19 cellular contexts compared by ENCODE assay signal in genomic region chr17:8476741-8477140, GRCh38. TPM values are rescaled to one million over a fixed set of nuclear protein-coding genes. Genes with fewer than 3 reads are reported as not detected.
DNase-seq lines count a peak whose midpoint lies in the region; ATAC-seq, FAIRE-seq and TF ChIP-seq lines count a peak whose summit lies in the region.
"Had no signal": no experiment of that assay in that cellular context is flagged by ENCODE, and none has a peak within 500 bp of the region (broad histone marks: within the 10 kb centered on the region; RNA-seq: fewer than 3 reads in every experiment).

No MANE protein-coding gene starts in this region.

- WGBS in K562 (ENCODE audit: insufficient coverage, low coverage, missing lambda C conversion rate) = 91% methylated on average over 9 of the region's 22 CpGs
- 91% methylated on average over 22 of the region's 22 CpGs for WGBS in esophagus muscularis mucosa

- H3K9me3 ChIP-seq in K562 (replicated peaks; ENCODE audit: control insufficient read depth, insufficient read depth, low read depth, low read length) (no peaks in the 10 kb centered on the region), esophagus muscularis mucosa (no peaks in the 10 kb centered on the region)
- H3K9me3 ChIP-seq in naive thymus-derived CD4-positive, alpha-beta T cell (ENCODE audit: control insufficient read depth in 2 of 3, low read length in 3 of 3) = no peaks in the 10 kb centered on the region
- H3K9me3 ChIP-seq: BLaER1, Caco-2, HAP-1 had no signal

- no TSS peak for BruUV-seq in K562 (replicated peaks; lab: Mats Ljungman, UMichigan)

- TF ChIP-seq CTCF in K562 (IDR thresholded peaks at IDR 0.05 in 2 of 3, conservative IDR thresholded peaks at IDR 0.05 in 1 of 3; ENCODE audit: insufficient read depth in 2 of 3, low read depth in 1 of 3, low read length in 3 of 3) (no peak), type B pancreatic cell (conservative IDR thresholded peaks at IDR 0.05) (no peak), esophagus muscularis mucosa (IDR thresholded peaks at IDR 0.05) (no peak)

- H3K4me1 ChIP-seq in K562 (replicated peaks in 1 of 2; ENCODE audit: control insufficient read depth in 2 of 2, insufficient read depth in 2 of 2, low read length in 2 of 2) (no peaks in the 10 kb centered on the region), esophagus muscularis mucosa (peaks cover 13 to 25% (median 19%) of the 10 kb centered on the region in 4 donors)
- H3K4me1 ChIP-seq in naive thymus-derived CD4-positive, alpha-beta T cell (ENCODE audit: control insufficient read depth in 2 of 2, insufficient read depth in 2 of 2, low read length in 2 of 2) = no peaks in the 10 kb centered on the region
- H3K4me1 ChIP-seq: BLaER1, Caco-2, HAP-1 had no signal

- CTCF ChIA-PET in activated CD8-positive, alpha-beta memory T cell treated with anti-CD3 and anti-CD28 coated beads, Interleukin-2, amount 10 ng/mL, durations not matched to agents 7 days and 5 days (lab: Charles Lee) = no interaction called here
- CTCF ChIA-PET in K562 (lab: Yijun Ruan, JAX; ENCODE audit: low intra/inter-chr PET ratio) = no interaction called here
- CTCF ChIA-PET in naive thymus-derived CD4-positive, alpha-beta T cell (lab: Charles Lee) = no interaction called here

- no peak for TF ChIP-seq EP300 in K562 (IDR thresholded peaks at IDR 0.05; ENCODE audit: low read length)
- no peak for TF ChIP-seq EP300 in esophagus muscularis mucosa (IDR thresholded peaks at IDR 0.05)

- intact Hi-C loops in K562 (cut with micrococcal nuclease) (no loop called here), esophagus muscularis mucosa (cut with DNase I) (loop anchor here (5.0 kb wide), 1 partner anchor 34 kb away; no protein-coding TSS in a partner anchor)
- intact Hi-C loops in naive thymus-derived CD4-positive, alpha-beta T cell (cut with micrococcal nuclease) = no loop called here

- no peaks in the 10 kb centered on the region for H3K9me1 ChIP-seq in K562 (ENCODE audit: control insufficient read depth, insufficient read depth, low read length)

- peaks cover 44% of the 10 kb centered on the region for H3K36me3 Mint-ChIP-seq in activated CD8-positive, alpha-beta memory T cell treated with anti-CD3 and anti-CD28 coated beads, Interleukin-2, amount 10 ng/mL, durations not matched to agents 7 days and 5 days
- H3K36me3 Mint-ChIP-seq in naive thymus-derived CD4-positive, alpha-beta T cell = peaks cover 17 to 71% (median 33%) of the 10 kb centered on the region in 5 donors
- peaks cover 37% of the 10 kb centered on the region for H3K36me3 Mint-ChIP-seq in type B pancreatic cell

- POLR2A ChIA-PET in K562 (lab: Yijun Ruan, JAX) = interaction anchor here (0.7 to 1.1 kb wide), 2 partner anchors 40 to 671 kb away, joined by 3 read pairs; no protein-coding TSS in a partner anchor
- POLR2A ChIA-PET in naive thymus-derived CD4-positive, alpha-beta T cell (lab: Charles Lee) = no interaction called here

- ATAC-seq in activated CD8-positive, alpha-beta memory T cell treated with anti-CD3 and anti-CD28 coated beads, Interleukin-2, amount 10 ng/mL, durations not matched to agents 7 days and 5 days = no peak
- ATAC-seq in K562 (no peak), GM19023 (IDR thresholded peaks at IDR 0.05; ENCODE audit: unreplicated experiment) (no peak), HG03139 (IDR thresholded peaks at IDR 0.05; ENCODE audit: unreplicated experiment) (no peak)
- ATAC-seq in naive thymus-derived CD4-positive, alpha-beta T cell = peak; percentile 15
- ATAC-seq: GM23338 had no signal

- in situ Hi-C loops in K562 (cut with MboI) = no loop called here

- H3K4me2 ChIP-seq in K562 (ENCODE audit: insufficient read depth, low read length) = no peak overlapping the region
- H3K4me2 ChIP-seq: BLaER1, GM23338 had no signal

- H3K79me2 ChIP-seq in K562 (ENCODE audit: control insufficient read depth, insufficient read depth, low read length) = no peaks in the 10 kb centered on the region

- DNase-seq in activated CD8-positive, alpha-beta memory T cell treated with anti-CD3 and anti-CD28 coated beads, Interleukin-2, amount 10 ng/mL, durations not matched to agents 7 days and 5 days = peak; percentile 30
- no peak for DNase-seq in activated CD8-positive, alpha-beta memory T cell treated with anti-CD3 and anti-CD28 coated beads, Interleukin-2, amount 50 U/mL, for 4 hours
- DNase-seq in K562 (ENCODE audit: extremely low read depth in 1 of 4, low spot score in 3 of 4) (no peak), type B pancreatic cell (ENCODE audit: extremely low spot score, unreplicated experiment) (peak; percentile 64), esophagus muscularis mucosa (ENCODE audit: extremely low spot score) (no peak)
- DNase-seq in naive thymus-derived CD4-positive, alpha-beta T cell = no peak
- DNase-seq: 8988T; AML-193; Caco-2; CD8-positive, alpha-beta memory T cell; DND-41; GDM1; IMR-90 had no signal

- TF ChIP-seq RAD21 in K562 (CRISPR knock-in tag; conservative IDR thresholded peaks at IDR 0.05 in 1 of 2, IDR thresholded peaks at IDR 0.05 in 1 of 2) = no peak

- H3K27me3 ChIP-seq in K562 (ENCODE audit: control insufficient read depth in 2 of 2, insufficient read depth in 2 of 2, low read length in 2 of 2) (no peaks in the 10 kb centered on the region), esophagus muscularis mucosa (no peaks in the 10 kb centered on the region)
- no peaks in the 10 kb centered on the region for H3K27me3 ChIP-seq in naive thymus-derived CD4-positive, alpha-beta T cell (ENCODE audit: control insufficient read depth in 2 of 2, insufficient read depth in 2 of 2, low read length in 2 of 2)
- H3K27me3 ChIP-seq: BLaER1 had no signal

- H2AFZ ChIP-seq in K562 (ENCODE audit: low read depth, low read length) = no peak overlapping the region
- H2AFZ ChIP-seq: GM23338 had no signal

- no peaks in the 10 kb centered on the region for H3K27me3 Mint-ChIP-seq in activated CD8-positive, alpha-beta memory T cell treated with anti-CD3 and anti-CD28 coated beads, Interleukin-2, amount 10 ng/mL, durations not matched to agents 7 days and 5 days
- H3K27me3 Mint-ChIP-seq in naive thymus-derived CD4-positive, alpha-beta T cell = no peaks in the 10 kb centered on the region
- no peaks in the 10 kb centered on the region for H3K27me3 Mint-ChIP-seq in type B pancreatic cell
- H3K27me3 Mint-ChIP-seq: CD8-positive, alpha-beta memory T cell had no signal

- TF ChIP-seq POLR2A in K562 (conservative IDR thresholded peaks at IDR 0.05) (no peak), esophagus muscularis mucosa (IDR thresholded peaks at IDR 0.05; ENCODE audit: low read depth) (no peak)

- no peak overlapping the region for H3K9ac ChIP-seq in K562 (ENCODE audit: insufficient read depth in 1 of 2, low read depth in 2 of 2, low read length in 2 of 2)
- H3K9ac ChIP-seq: BLaER1 had no signal

- H3K27ac ChIP-seq in K562 (ENCODE audit: extremely low read depth, low read depth, low read length) (no peak overlapping the region), esophagus muscularis mucosa (replicated peaks in 1 of 4) (no peak overlapping the region)
- no peak overlapping the region for H3K27ac ChIP-seq in naive thymus-derived CD4-positive, alpha-beta T cell (ENCODE audit: low read depth, low read length)
- H3K27ac ChIP-seq: BLaER1 had no signal

- H3K27ac Mint-ChIP-seq in activated CD8-positive, alpha-beta memory T cell treated with anti-CD3 and anti-CD28 coated beads, Interleukin-2, amount 10 ng/mL, durations not matched to agents 7 days and 5 days = no peak overlapping the region
- peak overlapping the region in 1 of 9 donors; percentile 32 for H3K27ac Mint-ChIP-seq in naive thymus-derived CD4-positive, alpha-beta T cell
- H3K27ac Mint-ChIP-seq in type B pancreatic cell = no peak overlapping the region
- H3K27ac Mint-ChIP-seq: GM23338 had no signal

- 0 out of 2 replicates have a peak, but pooled peaks cover 4% of the 10 kb centered on the region for H4K20me1 ChIP-seq in K562 (replicated peaks; ENCODE audit: control insufficient read depth, insufficient read depth, low read length)

- H3K36me3 ChIP-seq in K562 (ENCODE audit: control insufficient read depth, insufficient read depth, low read length) = peaks cover 95% of the 10 kb centered on the region; the same call in 2 of the 3 replicates
- H3K36me3 ChIP-seq in naive thymus-derived CD4-positive, alpha-beta T cell (ENCODE audit: control insufficient read depth in 2 of 3, insufficient read depth in 3 of 3, low read length in 3 of 3) = peaks cover 0 to 94% (median 0%) of the 10 kb centered on the region in 3 experiments
- H3K36me3 ChIP-seq in esophagus muscularis mucosa = peaks cover 34 to 96% (median 88%) of the 10 kb centered on the region in 4 donors

- H3K4me3 ChIP-seq in K562 (no peak overlapping the region), esophagus muscularis mucosa (no peak overlapping the region)
- no peak overlapping the region for H3K4me3 ChIP-seq in naive thymus-derived CD4-positive, alpha-beta T cell (ENCODE audit: low read length)
- H3K4me3 ChIP-seq: BLaER1, GM23338, HAP-1 had no signal

- H3K4me1 Mint-ChIP-seq in activated CD8-positive, alpha-beta memory T cell treated with anti-CD3 and anti-CD28 coated beads, Interleukin-2, amount 10 ng/mL, durations not matched to agents 7 days and 5 days = no peaks in the 10 kb centered on the region
- peaks cover 0 to 4% (median 0%) of the 10 kb centered on the region in 7 donors for H3K4me1 Mint-ChIP-seq in naive thymus-derived CD4-positive, alpha-beta T cell
- no peaks in the 10 kb centered on the region for H3K4me1 Mint-ChIP-seq in type B pancreatic cell (ENCODE audit: unreplicated experiment)
- H3K4me1 Mint-ChIP-seq: GM23338 had no signal

- no peak for FAIRE-seq in K562 (lab: Jason Lieb, UNC)
- FAIRE-seq: GM18507 had no signal

- H3K4me3 Mint-ChIP-seq in activated CD8-positive, alpha-beta memory T cell treated with anti-CD3 and anti-CD28 coated beads, Interleukin-2, amount 10 ng/mL, durations not matched to agents 7 days and 5 days = no peak overlapping the region
- no peak overlapping the region for H3K4me3 Mint-ChIP-seq in naive thymus-derived CD4-positive, alpha-beta T cell
- H3K4me3 Mint-ChIP-seq in type B pancreatic cell = no peak overlapping the region
- H3K4me3 Mint-ChIP-seq: CD8-positive, alpha-beta memory T cell; GM23338 had no signal

- H3K9me3 Mint-ChIP-seq in activated CD8-positive, alpha-beta memory T cell treated with anti-CD3 and anti-CD28 coated beads, Interleukin-2, amount 10 ng/mL, durations not matched to agents 7 days and 5 days (ENCODE audit: low read depth) = no peaks in the 10 kb centered on the region
- peaks cover 0 to 2% (median 0%) of the 10 kb centered on the region in 11 donors for H3K9me3 Mint-ChIP-seq in naive thymus-derived CD4-positive, alpha-beta T cell
- no peaks in the 10 kb centered on the region for H3K9me3 Mint-ChIP-seq in type B pancreatic cell
- H3K9me3 Mint-ChIP-seq: CD8-positive, alpha-beta memory T cell; GM23338 had no signal

RNA-seq across cellular contexts. Expression of gene NDEL1, which starts 41.1 kb away (rescaled TPM):
- 10 to 100 TPM; 58.8 to 59.0 TPM for total RNA-seq in activated CD8-positive, alpha-beta memory T cell treated with anti-CD3 and anti-CD28 coated beads, Interleukin-2, amount 10 ng/mL, durations not matched to agents 7 days and 5 days
- 67.3 and 150 TPM in 2 replicates for total RNA-seq in K562 (2011; cell fraction: chromatin; rRNA removed; ENCODE audit: low replicate concordance)
- 50.3 and 51.5 TPM in 2 replicates for total RNA-seq in K562 (2011; cell fraction: nucleolus; rRNA removed)
- 71.7 and 72.9 TPM in 2 replicates for total RNA-seq in K562 (2011; cell fraction: nucleoplasm; rRNA removed)
- 17.3 and 19.0 TPM in 2 replicates for total RNA-seq in K562 (2014; rRNA removed)
- 21.1 and 25.3 TPM in 2 replicates for total RNA-seq in K562 (2014; rRNA removed; fragmentation: Illumina TruSeq; extraction: Trizol)
- total RNA-seq in K562 (2015; rRNA removed; fragmentation: Illumina TruSeq; extraction: Trizol) = 22.7 and 23.7 TPM in 2 replicates
- 23.5 and 26.6 TPM in 2 replicates for total RNA-seq in K562 (2021)
- polyA plus RNA-seq in K562 (2011; rRNA removed) = 29.1 and 30.5 TPM in 2 replicates
- 29.5 and 36.3 TPM in 2 replicates for polyA plus RNA-seq in K562 (2011; cell fraction: cytosol; rRNA removed)
- polyA plus RNA-seq in K562 (2011; cell fraction: nucleus; rRNA removed) = 70.1 and 75.1 TPM in 2 replicates
- 19.6 and 20.6 TPM in 2 replicates for polyA plus RNA-seq in K562 (2012)
- 26.9 and 28.6 TPM in 2 replicates for polyA plus RNA-seq in K562 (2014; fragmentation: Illumina TruSeq; extraction: Trizol)
- 1 to 10 TPM in 1 of 2 experiments, under 1 TPM in 1; 0.86 to 2.0 TPM for polyA plus RNA-seq in K562 (2014; fragmentation: Nextera tagmentation; extraction: Ambion mirVana)
- polyA plus RNA-seq in K562 (2014; rRNA removed) = 29.2 and 38.7 TPM in 2 replicates
- 29.0 and 31.7 TPM in 2 replicates for polyA minus RNA-seq in K562 (2011; rRNA and poly(A)+ RNA removed)
- polyA minus RNA-seq in K562 (2011; cell fraction: cytosol; rRNA and poly(A)+ RNA removed) = 10.7 and 14.2 TPM in 2 replicates
- polyA minus RNA-seq in K562 (2011; cell fraction: nucleus; rRNA and poly(A)+ RNA removed) = 28.3 and 50.1 TPM in 2 replicates
- total RNA-seq in naive thymus-derived CD4-positive, alpha-beta T cell = 100 to 1,000 TPM in 4 of 5 experiments, 10 to 100 TPM in 1; 72.6 to 274 (median 116) TPM
- 10 to 100 TPM; 53.7 to 73.2 TPM for polyA plus RNA-seq in naive thymus-derived CD4-positive, alpha-beta T cell
- 51.4 and 77.9 TPM in 2 replicates for total RNA-seq in type B pancreatic cell (ENCODE audit: low replicate concordance)
- 10 to 100 TPM; 48.2 to 80.8 (median 55.5) TPM for total RNA-seq in esophagus muscularis mucosa

Comparison
In these comparisons a context has a peak if more than half of its experiments do, and no peak if none do; other contexts are left out.
1. DNase-seq: peak in activated CD8-positive, alpha-beta memory T cell treated with anti-CD3 and anti-CD28 coated beads, Interleukin-2, amount 10 ng/mL, durations not matched to agents 7 days and 5 days (single experiment) and type B pancreatic cell (single experiment); none in activated CD8-positive, alpha-beta memory T cell treated with anti-CD3 and anti-CD28 coated beads, Interleukin-2, amount 50 U/mL, for 4 hours (single experiment), K562 (0 of 4), naive thymus-derived CD4-positive, alpha-beta T cell (0 of 9) and esophagus muscularis mucosa (single experiment).